Comparison of ENCODE assay signal across 9 cellular contexts in the genomic region with DNA sequence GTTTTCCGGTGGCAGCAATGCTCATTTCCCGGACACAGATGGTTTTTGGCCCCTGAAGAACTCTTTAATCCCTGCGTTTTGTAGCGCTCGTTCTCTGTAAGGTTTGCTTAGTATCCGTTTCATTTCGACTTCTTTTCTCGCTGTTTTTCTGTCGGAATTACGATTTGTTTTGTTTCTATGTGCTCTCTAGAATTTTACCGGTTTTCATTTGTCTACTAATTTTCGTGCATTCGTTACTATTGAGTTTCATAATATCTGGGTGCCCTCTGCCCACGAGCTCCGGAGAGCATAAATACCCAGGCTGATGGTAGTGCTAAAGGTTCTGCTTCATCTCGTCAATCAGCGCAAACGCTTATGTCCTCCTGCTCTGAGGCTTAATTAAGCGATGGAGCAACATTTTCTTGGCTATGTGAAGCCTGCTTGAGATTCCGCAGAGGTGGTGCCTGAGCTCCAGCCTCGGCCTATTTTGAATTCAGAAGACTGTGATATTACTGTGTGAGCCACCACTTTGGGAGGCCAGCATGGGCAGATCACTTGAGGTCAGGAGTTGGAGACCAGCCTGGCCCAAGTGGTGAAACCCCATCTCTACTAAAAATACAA. TPM values are rescaled to one million over a fixed set of nuclear protein-coding genes. Genes with fewer than 3 reads are reported as not detected.
DNase-seq lines count a peak whose midpoint lies in the region; ATAC-seq and TF ChIP-seq lines count a peak whose summit lies in the region.
"Had no signal": no experiment of that assay in that cellular context is flagged by ENCODE, and none has a peak within 500 bp of the region (broad histone marks: within the 10 kb centered on the region; RNA-seq: fewer than 3 reads in every experiment).

No MANE protein-coding gene starts in this region.

- H3K36me3 Mint-ChIP-seq in central memory CD8-positive, alpha-beta T cell (ENCODE audit: insufficient read depth): peaks cover 50% of the 10 kb centered on the region
- H3K36me3 Mint-ChIP-seq in natural killer cell treated with Interleukin-12 subunit alpha and Interleukin-12 subunit beta and Interleukin-15 and Interleukin-18, amount 100 ng/mL, for 72 hours: peaks cover 10% of the 10 kb centered on the region

- H3K4me3 ChIP-seq in BJ (ENCODE audit: low read depth, low read length): peak overlapping the region; percentile 32

- H3K4me3 Mint-ChIP-seq in central memory CD8-positive, alpha-beta T cell: peak overlapping the region; percentile 93
- H3K4me3 Mint-ChIP-seq in natural killer cell treated with Interleukin-12 subunit alpha and Interleukin-12 subunit beta and Interleukin-15 and Interleukin-18, amount 100 ng/mL, for 72 hours: peak overlapping the region; percentile 100

- H3K36me3 ChIP-seq in BJ (ENCODE audit: control insufficient read depth, insufficient read depth, low read length): no peaks in the 10 kb centered on the region

- peak overlapping the region; percentile 99 for H3K27ac Mint-ChIP-seq in central memory CD8-positive, alpha-beta T cell (ENCODE audit: low read depth)
- H3K27ac Mint-ChIP-seq in natural killer cell treated with Interleukin-12 subunit alpha and Interleukin-12 subunit beta and Interleukin-15 and Interleukin-18, amount 100 ng/mL, for 72 hours: peak overlapping the region; percentile 100

- H3K27me3 ChIP-seq in BJ (ENCODE audit: control insufficient read depth, insufficient read depth, low read length): no peaks in the 10 kb centered on the region

- POLR2A ChIA-PET in BJ (lab: Charles Lee): no interaction called here

- no peak for DNase-seq in BJ (ENCODE audit: low read depth)
- DNase-seq in M059J (ENCODE audit: low read depth): peak; percentile 40
- no peak for DNase-seq in central memory CD8-positive, alpha-beta T cell (ENCODE audit: low spot score in 2 of 2)
- DNase-seq in natural killer cell treated with Interleukin-12 subunit alpha and Interleukin-12 subunit beta and Interleukin-15 and Interleukin-18, amount 100 ng/mL, for 72 hours (ENCODE audit: low spot score): no peak
- DNase-seq in stimulated activated CD4-positive, alpha-beta T cell treated with anti-CD3 and anti-CD28 coated beads, Interleukin-2, amount 100 ng/mL, for 48 hours: no peak
- no peak for DNase-seq in germinal center (ENCODE audit: low spot score)
- no peak for DNase-seq in NCI-H82 (lab: John Stamatoyannopoulos, UW)
- DNase-seq: NCI-H1694 treated with DMSO at 0.1 percent for 48 hours had no signal

- peaks cover 29% of the 10 kb centered on the region for H3K4me1 Mint-ChIP-seq in central memory CD8-positive, alpha-beta T cell
- peaks cover 31 to 44% of the 10 kb centered on the region in 2 donors for H3K4me1 Mint-ChIP-seq in natural killer cell treated with Interleukin-12 subunit alpha and Interleukin-12 subunit beta and Interleukin-15 and Interleukin-18, amount 100 ng/mL, for 72 hours (ENCODE audit: low read depth in 2 of 2)

- no peaks in the 10 kb centered on the region for H3K27me3 Mint-ChIP-seq in central memory CD8-positive, alpha-beta T cell
- peaks cover 0 to 6% of the 10 kb centered on the region in 2 donors for H3K27me3 Mint-ChIP-seq in natural killer cell treated with Interleukin-12 subunit alpha and Interleukin-12 subunit beta and Interleukin-15 and Interleukin-18, amount 100 ng/mL, for 72 hours

- CTCF ChIA-PET in BJ (lab: Yijun Ruan, JAX): interaction anchor here (0.6 to 2.6 kb wide), 13 partner anchors 9 to 117 kb away, joined by 3 to 11 read pairs (median 4); no protein-coding TSS in a partner anchor

- no peak for ATAC-seq in central memory CD8-positive, alpha-beta T cell (replicated peaks; ENCODE audit: extremely low read depth, poor library complexity, severe bottlenecking)
- ATAC-seq in natural killer cell treated with Interleukin-12 subunit alpha and Interleukin-12 subunit beta and Interleukin-15 and Interleukin-18, amount 100 ng/mL, for 72 hours: no peak
- ATAC-seq in GM21717 (IDR thresholded peaks at IDR 0.05; ENCODE audit: unreplicated experiment): no peak

- no peak for TF ChIP-seq CTCF in BJ (IDR thresholded peaks at IDR 0.05; ENCODE audit: insufficient read depth, low read depth, low read length)

- H3K9me3 Mint-ChIP-seq in central memory CD8-positive, alpha-beta T cell: no peaks in the 10 kb centered on the region
- H3K9me3 Mint-ChIP-seq in natural killer cell treated with Interleukin-12 subunit alpha and Interleukin-12 subunit beta and Interleukin-15 and Interleukin-18, amount 100 ng/mL, for 72 hours: no peaks in the 10 kb centered on the region

RNA-seq across cellular contexts. Expression of a gene that starts 44.9 kb away (rescaled TPM):
- polyA plus RNA-seq in BJ (2011; rRNA removed): 0.53 and 0.74 TPM in 2 replicates
- polyA minus RNA-seq in BJ (2011; rRNA and poly(A)+ RNA removed): 2.4 and 3.0 TPM in 2 replicates
- total RNA-seq in M059J (2014; rRNA removed; shearing (Covaris generic)): 0.25 and 1.4 TPM in 2 replicates
- 1 to 10 TPM; 4.8 to 6.9 TPM for total RNA-seq in natural killer cell treated with Interleukin-12 subunit alpha and Interleukin-12 subunit beta and Interleukin-15 and Interleukin-18, amount 100 ng/mL, for 72 hours
